Comparison of ENCODE assay signal across 20 cellular contexts in the genomic region with DNA sequence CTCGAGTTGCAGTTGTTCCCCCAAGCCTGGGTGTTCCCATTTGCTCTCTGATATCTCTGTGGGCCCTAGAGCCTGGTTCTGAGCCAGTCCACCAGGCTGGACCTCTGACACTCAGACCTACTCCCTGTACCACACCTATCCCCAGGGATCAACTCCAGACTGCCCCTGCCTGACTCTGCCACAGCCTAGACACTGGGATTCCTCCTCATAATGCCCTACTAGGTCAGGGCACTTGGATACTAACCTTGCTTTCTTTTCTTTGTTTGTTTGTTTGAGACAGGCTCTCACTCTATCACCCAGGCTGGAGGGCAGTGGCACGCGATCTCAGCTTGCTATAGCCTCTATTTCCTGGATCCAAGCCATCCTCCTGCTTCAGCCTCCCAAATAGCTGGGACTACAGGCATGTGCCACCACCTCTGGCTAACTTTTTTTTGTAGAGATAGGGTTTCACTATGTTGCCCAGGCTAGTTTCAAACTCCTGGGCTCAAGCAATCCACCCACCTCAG. TPM values are rescaled to one million over a fixed set of nuclear protein-coding genes. Genes with fewer than 3 reads are reported as not detected.
A peak's percentile ranks its signal among the peaks of the same experiment; 100 is the strongest.
DNase-seq lines count a peak whose midpoint lies in the region; ATAC-seq, FAIRE-seq and TF ChIP-seq lines count a peak whose summit lies in the region.
"Had no signal": no experiment of that assay in that cellular context is flagged by ENCODE, and none has a peak within 500 bp of the region (broad histone marks: within the 10 kb centered on the region; RNA-seq: fewer than 3 reads in every experiment).

No MANE protein-coding gene starts in this region.

- FAIRE-seq in small intestine (lab: Jason Lieb, UNC) (no peak), H54 (lab: Jason Lieb, UNC) (no peak)
- FAIRE-seq: keratinocyte had no signal

- no peak for TF ChIP-seq POLR2A in H54 (IDR thresholded peaks at IDR 0.05; ENCODE audit: low read depth, low read length)

- peaks cover 74% of the 10 kb centered on the region for H3K4me1 ChIP-seq in DOHH2 (ENCODE audit: control insufficient read depth, low read length)
- peaks cover 55% of the 10 kb centered on the region for H3K4me1 ChIP-seq in OCI-LY3 (ENCODE audit: low read length)
- H3K4me1 ChIP-seq in small intestine (ENCODE audit: control insufficient read depth in 2 of 2, insufficient read depth in 1 of 2, low read depth in 1 of 2, low read length in 1 of 2) = peaks cover 17 to 35% of the 10 kb centered on the region in 2 donors
- no peaks in the 10 kb centered on the region for H3K4me1 ChIP-seq in SJCRH30

- DNase-seq in left ventricle myocardium superior (no peak), small intestine (peak; percentile 71), brain microvascular endothelial cell (no peak), H54 (ENCODE audit: insufficient read length, low spot score) (no peak), SJCRH30 (no peak)
- DNase-seq: activated CD8-positive, alpha-beta memory T cell treated with anti-CD3 and anti-CD28 coated beads for 24 hours; activated gamma-delta T cell; BE2C; dermis blood vessel endothelial cell; heart right ventricle; NCI-H1436 treated with DMSO at 0.1 percent for 48 hours; NCI-H526 treated with DMSO at 0.1 percent for 48 hours; stimulated activated naive CD4-positive, alpha-beta T cell had no signal

- TF ChIP-seq CTCF in DOHH2 (IDR thresholded peaks at IDR 0.05; ENCODE audit: low read depth, low read length, poor library complexity, severe bottlenecking) (no peak), OCI-LY3 (IDR thresholded peaks at IDR 0.05; ENCODE audit: low read depth, low read length) (no peak), brain microvascular endothelial cell (IDR thresholded peaks at IDR 0.05; ENCODE audit: low read depth, low read length, missing control alignments) (no peak)

- peak; percentile 4 for ATAC-seq in left ventricle myocardium superior
- ATAC-seq: Panc1 had no signal

- H3K4me3 ChIP-seq in DOHH2 (ENCODE audit: low read length) (no peak overlapping the region), OCI-LY3 (ENCODE audit: low read length) (no peak overlapping the region), small intestine (ENCODE audit: low read depth in 1 of 2, low read length in 2 of 2) (no peak overlapping the region), brain microvascular endothelial cell (ENCODE audit: low read depth, low read length) (no peak overlapping the region), SJCRH30 (no peak overlapping the region)
- H3K4me3 ChIP-seq: ascending aorta, esophagus muscularis mucosa, heart right ventricle had no signal

- intact Hi-C loops in left ventricle myocardium superior (cut with micrococcal nuclease) = no loop called here

- 0 out of 2 replicates have a peak, but pooled peaks cover 6% of the 10 kb centered on the region for H3K79me2 ChIP-seq in DOHH2 (ENCODE audit: control insufficient read depth, low read length)
- no peaks in the 10 kb centered on the region for H3K79me2 ChIP-seq in OCI-LY3 (ENCODE audit: low read length)

- no peaks in the 10 kb centered on the region for H4K20me1 ChIP-seq in DOHH2 (ENCODE audit: control insufficient read depth, insufficient read depth, low read depth, low read length)
- H4K20me1 ChIP-seq in OCI-LY3 (ENCODE audit: insufficient read depth, low read length) = no peaks in the 10 kb centered on the region

- peak overlapping the region; percentile 95 for H3K4me2 ChIP-seq in DOHH2 (ENCODE audit: low read length)
- H3K4me2 ChIP-seq in OCI-LY3 (ENCODE audit: low read length) = peak overlapping the region; percentile 96

- in situ Hi-C loops in brain microvascular endothelial cell (cut with HindIII; ENCODE audit: low pct_ligation_motif_present, low sequenced_read_pairs) = no loop called here

- H3K9ac ChIP-seq in OCI-LY3 (ENCODE audit: low read length) = peak overlapping the region; percentile 52; the same call in 1 of the 2 replicates

- no peaks in the 10 kb centered on the region for H3K27me3 ChIP-seq in DOHH2 (ENCODE audit: control insufficient read depth, low read length)
- H3K27me3 ChIP-seq in OCI-LY3 (ENCODE audit: low read depth, low read length) = no peaks in the 10 kb centered on the region
- no peaks in the 10 kb centered on the region for H3K27me3 ChIP-seq in small intestine (ENCODE audit: control insufficient read depth in 2 of 2, insufficient read depth in 2 of 2, low read length in 2 of 2)
- H3K27me3 ChIP-seq in brain microvascular endothelial cell (replicated peaks) = no peaks in the 10 kb centered on the region
- no peaks in the 10 kb centered on the region for H3K27me3 ChIP-seq in SJCRH30
- H3K27me3 ChIP-seq: ascending aorta, BE2C, esophagus muscularis mucosa, heart right ventricle had no signal

- no peak overlapping the region for H2AFZ ChIP-seq in OCI-LY3 (ENCODE audit: low read depth, low read length)

- no peaks in the 10 kb centered on the region for H3K9me2 ChIP-seq in DOHH2 (replicated peaks; ENCODE audit: control insufficient read depth, low read length)

- WGBS in small intestine, 3 donors = 16 to 64% (median 29%) methylated on average over 3 of the region's 3 CpGs

- H3K36me3 ChIP-seq in DOHH2 (ENCODE audit: control insufficient read depth, low read length) (0 out of 2 replicates have a peak, but pooled peaks cover 3% of the 10 kb centered on the region), OCI-LY3 (replicated peaks; ENCODE audit: low read depth, low read length) (no peaks in the 10 kb centered on the region), small intestine (ENCODE audit: control insufficient read depth in 2 of 2, insufficient read depth in 2 of 2, low read length in 2 of 2) (no peaks in the 10 kb centered on the region), brain microvascular endothelial cell (replicated peaks) (no peaks in the 10 kb centered on the region), SJCRH30 (peaks cover 13% of the 10 kb centered on the region)
- H3K36me3 ChIP-seq: ascending aorta, esophagus muscularis mucosa had no signal

- H3K9me3 ChIP-seq in DOHH2 (ENCODE audit: control insufficient read depth, insufficient read depth, low read length) (no peaks in the 10 kb centered on the region), OCI-LY3 (ENCODE audit: insufficient read depth, low read length) (no peaks in the 10 kb centered on the region), small intestine (ENCODE audit: control insufficient read depth, low read depth) (no peaks in the 10 kb centered on the region), SJCRH30 (replicated peaks) (0 out of 2 replicates have a peak, but pooled peaks cover 4% of the 10 kb centered on the region)
- H3K9me3 ChIP-seq: ascending aorta, BE2C, esophagus muscularis mucosa, heart right ventricle had no signal

- H3K27ac ChIP-seq in DOHH2 (ENCODE audit: low read depth, low read length) (peak overlapping the region; percentile 95; the same call in 1 of the 2 replicates), OCI-LY3 (ENCODE audit: low read length) (peak overlapping the region; percentile 76; the same call in 1 of the 2 replicates), small intestine (ENCODE audit: low read depth in 1 of 2, low read length in 1 of 2) (peak overlapping the region; percentile 74 to 88), brain microvascular endothelial cell (no peak overlapping the region), SJCRH30 (no peak overlapping the region)
- H3K27ac ChIP-seq: esophagus muscularis mucosa, heart right ventricle, VCaP had no signal

- peaks cover 16% of the 10 kb centered on the region for H3F3A ChIP-seq in DOHH2 (ENCODE audit: control insufficient read depth, insufficient read depth)

RNA-seq across cellular contexts. Expression of a gene that starts 30.8 kb away (rescaled TPM):
- 82.4 TPM for total RNA-seq in left ventricle myocardium superior
- 100 to 1,000 TPM; 111 to 309 (median 124) TPM for polyA plus RNA-seq in small intestine
- 55.0 and 60.9 TPM in 2 replicates for total RNA-seq in SJCRH30 (2014; rRNA removed; shearing (Covaris generic))

Comparison
In these comparisons a context has a peak if more than half of its experiments do, and no peak if none do; other contexts are left out.
1. H3K27ac ChIP-seq: peak in DOHH2 (single experiment), OCI-LY3 (single experiment) and small intestine (2 of 2); none in brain microvascular endothelial cell (single experiment) and SJCRH30 (single experiment).